In the genomic region with DNA sequence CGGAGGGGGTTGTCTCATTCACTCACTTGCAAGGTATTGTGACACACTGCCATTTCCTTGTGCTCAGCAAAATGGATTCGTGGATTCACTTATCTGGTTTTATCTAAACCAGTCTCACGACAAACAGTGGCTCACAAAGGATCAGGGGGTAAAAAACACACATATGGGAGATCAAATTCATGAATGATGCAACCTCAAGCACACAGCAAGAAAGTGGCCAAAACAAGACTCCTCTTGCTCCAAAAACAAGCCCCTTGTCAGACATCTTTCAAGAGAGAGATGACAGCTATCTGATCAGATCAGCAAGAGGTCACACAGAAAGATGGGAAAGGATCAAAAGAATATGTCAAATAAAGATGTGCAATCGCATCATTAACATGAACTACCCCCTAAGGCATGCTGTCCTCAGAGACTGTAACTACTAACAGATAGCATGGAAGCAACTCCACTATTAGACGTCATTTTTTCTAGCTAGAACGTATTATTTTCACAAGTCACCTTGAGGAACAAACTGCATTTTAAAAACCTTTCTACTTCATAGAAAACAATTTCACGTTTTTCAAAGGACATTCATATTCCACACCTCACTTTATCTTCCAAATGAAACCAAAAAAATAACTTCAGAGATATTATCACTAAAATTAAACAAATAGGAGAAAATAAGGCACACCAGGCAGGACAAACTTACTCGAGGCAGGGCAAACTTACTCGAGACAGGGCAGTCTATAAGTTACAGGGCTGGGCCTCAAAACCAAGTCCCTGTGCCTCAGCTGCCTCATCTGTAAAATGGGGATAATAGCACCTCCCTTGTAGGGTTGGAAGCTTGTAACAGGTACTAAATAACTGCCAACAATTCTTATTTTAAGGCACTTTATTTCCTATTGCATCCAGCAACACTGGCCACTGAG, we compare ENCODE assay signal across 12 cellular contexts.
DNase-seq lines count a peak whose midpoint lies in the region; ATAC-seq and TF ChIP-seq lines count a peak whose summit lies in the region.
"Had no signal": no experiment of that assay in that cellular context is flagged by ENCODE, and none has a peak within 500 bp of the region (broad histone marks: within the 10 kb centered on the region; RNA-seq: fewer than 3 reads in every experiment).

No MANE protein-coding gene starts in this region.

- TF ChIP-seq CTCF in fibroblast of the aortic adventitia (IDR thresholded peaks at IDR 0.05; ENCODE audit: insufficient read depth, low read length) (no peak), suprapubic skin (IDR thresholded peaks at IDR 0.05) (no peak)

- peak overlapping the region; percentile 91 for H3K27ac Mint-ChIP-seq in activated T-cell treated with anti-CD3 and anti-CD28 coated beads, Interleukin-2, amount 50 U/mL, for 72 hours
- peak overlapping the region; percentile 1 for H3K27ac Mint-ChIP-seq in activated T-helper 2 cell treated with anti-CD3 and anti-CD28 coated beads, Interferon-gamma antibody, Interleukin-2, Interleukin-4, amounts not matched to agents 10 μg/mL and 5 μg/mL and 100 μg/mL, durations not matched to agents 14 hours and 24 hours and 36 hours
- H3K27ac Mint-ChIP-seq: activated naive CD4-positive, alpha-beta T cell treated with anti-CD3 and anti-CD28 coated beads, Interleukin-2, amount 50 U/mL, for 24 hours had no signal

- H3K4me3 Mint-ChIP-seq in activated T-cell treated with anti-CD3 and anti-CD28 coated beads, Interleukin-2, amount 50 U/mL, for 72 hours: no peak overlapping the region
- H3K4me3 Mint-ChIP-seq in activated T-helper 2 cell treated with anti-CD3 and anti-CD28 coated beads, Interferon-gamma antibody, Interleukin-2, Interleukin-4, amounts not matched to agents 10 μg/mL and 5 μg/mL and 100 μg/mL, durations not matched to agents 14 hours and 24 hours and 36 hours (ENCODE audit: low read depth): no peak overlapping the region
- H3K4me3 Mint-ChIP-seq: activated naive CD4-positive, alpha-beta T cell treated with anti-CD3 and anti-CD28 coated beads, Interleukin-2, amount 50 U/mL, for 24 hours had no signal

- intact Hi-C loops in activated T-helper 2 cell treated with anti-CD3 and anti-CD28 coated beads, Interferon-gamma antibody, Interleukin-2, Interleukin-4, amounts not matched to agents 10 μg/mL and 5 μg/mL and 100 μg/mL, durations not matched to agents 14 hours and 24 hours and 36 hours (cut with micrococcal nuclease): no loop called here

- no peaks in the 10 kb centered on the region for H3K27me3 Mint-ChIP-seq in activated T-cell treated with anti-CD3 and anti-CD28 coated beads, Interleukin-2, amount 50 U/mL, for 72 hours (ENCODE audit: low read depth)
- no peaks in the 10 kb centered on the region for H3K27me3 Mint-ChIP-seq in activated T-helper 2 cell treated with anti-CD3 and anti-CD28 coated beads, Interferon-gamma antibody, Interleukin-2, Interleukin-4, amounts not matched to agents 10 μg/mL and 5 μg/mL and 100 μg/mL, durations not matched to agents 14 hours and 24 hours and 36 hours (ENCODE audit: low read depth)
- H3K27me3 Mint-ChIP-seq: activated naive CD4-positive, alpha-beta T cell treated with anti-CD3 and anti-CD28 coated beads, Interleukin-2, amount 50 U/mL, for 24 hours had no signal

- peaks cover 35% of the 10 kb centered on the region for H3K4me1 ChIP-seq in suprapubic skin
- H3K4me1 ChIP-seq: prostate gland had no signal

- H3K36me3 Mint-ChIP-seq in activated T-cell treated with anti-CD3 and anti-CD28 coated beads, Interleukin-2, amount 50 U/mL, for 72 hours (ENCODE audit: insufficient read depth in 2 of 2): peaks cover 15 to 21% of the 10 kb centered on the region in 2 donors
- peaks cover 48% of the 10 kb centered on the region for H3K36me3 Mint-ChIP-seq in activated T-helper 2 cell treated with anti-CD3 and anti-CD28 coated beads, Interferon-gamma antibody, Interleukin-2, Interleukin-4, amounts not matched to agents 10 μg/mL and 5 μg/mL and 100 μg/mL, durations not matched to agents 14 hours and 24 hours and 36 hours (ENCODE audit: low read depth)

- peak overlapping the region; percentile 52 for H3K27ac ChIP-seq in suprapubic skin
- H3K27ac ChIP-seq: prostate gland had no signal

- H3K4me1 Mint-ChIP-seq in activated T-cell treated with anti-CD3 and anti-CD28 coated beads, Interleukin-2, amount 50 U/mL, for 72 hours (ENCODE audit: low read depth): peaks cover 25% of the 10 kb centered on the region
- H3K4me1 Mint-ChIP-seq in activated T-helper 2 cell treated with anti-CD3 and anti-CD28 coated beads, Interferon-gamma antibody, Interleukin-2, Interleukin-4, amounts not matched to agents 10 μg/mL and 5 μg/mL and 100 μg/mL, durations not matched to agents 14 hours and 24 hours and 36 hours (ENCODE audit: low read depth): peaks cover 20% of the 10 kb centered on the region

- H3K4me3 ChIP-seq in fibroblast of the aortic adventitia (ENCODE audit: low read depth, low read length): no peak overlapping the region
- no peak overlapping the region for H3K4me3 ChIP-seq in suprapubic skin
- H3K4me3 ChIP-seq: prostate gland had no signal

- no peak for TF ChIP-seq POLR2A in suprapubic skin (IDR thresholded peaks at IDR 0.05)

- no peaks in the 10 kb centered on the region for H3K27me3 ChIP-seq in suprapubic skin

- no peak for ATAC-seq in activated T-cell treated with anti-CD3 and anti-CD28 coated beads, Interleukin-2, amount 50 U/mL, for 72 hours (replicated peaks in 1 of 2)
- no peak for ATAC-seq in HG02763 (IDR thresholded peaks at IDR 0.05; ENCODE audit: unreplicated experiment)

- 56% methylated on average over 9 of the region's 9 CpGs for WGBS in suprapubic skin

- H3K9me3 ChIP-seq in suprapubic skin: no peaks in the 10 kb centered on the region
- H3K9me3 ChIP-seq: prostate gland had no signal

- no peaks in the 10 kb centered on the region for H3K9me3 Mint-ChIP-seq in activated T-cell treated with anti-CD3 and anti-CD28 coated beads, Interleukin-2, amount 50 U/mL, for 72 hours
- H3K9me3 Mint-ChIP-seq in activated T-helper 2 cell treated with anti-CD3 and anti-CD28 coated beads, Interferon-gamma antibody, Interleukin-2, Interleukin-4, amounts not matched to agents 10 μg/mL and 5 μg/mL and 100 μg/mL, durations not matched to agents 14 hours and 24 hours and 36 hours: no peaks in the 10 kb centered on the region
- H3K9me3 Mint-ChIP-seq: activated naive CD4-positive, alpha-beta T cell treated with anti-CD3 and anti-CD28 coated beads, Interleukin-2, amount 50 U/mL, for 24 hours had no signal

- peaks cover 4% of the 10 kb centered on the region for H3K36me3 ChIP-seq in suprapubic skin
- H3K36me3 ChIP-seq: prostate gland had no signal

- TF ChIP-seq EP300 in suprapubic skin (IDR thresholded peaks at IDR 0.05): no peak

- no peak for DNase-seq in activated T-cell treated with anti-CD3 and anti-CD28 coated beads, Interleukin-2, amount 50 U/mL, for 72 hours
- no peak for DNase-seq in activated T-cell treated with anti-CD3 and anti-CD28 coated beads, Interleukin-2, amount 50 U/mL, for 1 hour
- no peak for DNase-seq in activated T-helper 2 cell treated with anti-CD3 and anti-CD28 coated beads, Interferon-gamma antibody, Interleukin-2, Interleukin-4, amounts not matched to agents 10 μg/mL and 5 μg/mL and 100 μg/mL, durations not matched to agents 14 hours and 24 hours and 36 hours (ENCODE audit: low spot score)
- DNase-seq in fibroblast of the aortic adventitia (ENCODE audit: low read depth) (peak; percentile 71), suprapubic skin (ENCODE audit: low spot score in 2 of 2) (no peak), iPS-NIHi11 (ENCODE audit: low spot score) (no peak), germinal center (ENCODE audit: low spot score) (no peak)
- DNase-seq: activated CD4-positive, alpha-beta T cell treated with anti-CD3 and anti-CD28 coated beads, Interleukin-2, amount 50 U/mL, for 48 hours; foreskin melanocyte had no signal
